In genomic region chr9:98943682-98944129, GRCh38 we compare ENCODE assay signal across 1 cellular context.
TF ChIP-seq lines count a peak whose summit lies in the region.

Gene COL15A1 (plus strand): TSS chr9:98943907. CDS start chr9:98944062, 155 bp downstream.

TF ChIP-seq in IMR-90, 13 proteins besides CTCF, POLR2A, EP300 and RAD21:
- TF ChIP-seq ELK1 (IDR thresholded peaks at IDR 0.05; ENCODE audit: borderline replicate concordance, low read depth, low read length), result no peak
- no peak for TF ChIP-seq RFX5 (IDR thresholded peaks at IDR 0.05; ENCODE audit: low read depth, low read length)
- no peak for TF ChIP-seq MAFK (IDR thresholded peaks at IDR 0.05; ENCODE audit: low read depth, low read length)
- TF ChIP-seq CEBPB (IDR thresholded peaks at IDR 0.05; ENCODE audit: low read depth, low read length), result no peak
- no peak for TF ChIP-seq RCOR1 (IDR thresholded peaks at IDR 0.05; ENCODE audit: insufficient replicate concordance, low read length)
- no peak for TF ChIP-seq MAZ (IDR thresholded peaks at IDR 0.05; ENCODE audit: borderline replicate concordance, low read depth, low read length)
- TF ChIP-seq MXI1 (IDR thresholded peaks at IDR 0.05; ENCODE audit: borderline replicate concordance, low read depth, low read length), result no peak
- no peak for TF ChIP-seq CHD1 (IDR thresholded peaks at IDR 0.05; ENCODE audit: low read depth, low read length)
- no peak for TF ChIP-seq FOS (IDR thresholded peaks at IDR 0.05; ENCODE audit: low read depth, low read length)
- TF ChIP-seq NFE2L2 (IDR thresholded peaks at IDR 0.05; ENCODE audit: low read depth, low read length), result no peak
